ENCODE assay signal across 1 cellular context in the genomic region with DNA sequence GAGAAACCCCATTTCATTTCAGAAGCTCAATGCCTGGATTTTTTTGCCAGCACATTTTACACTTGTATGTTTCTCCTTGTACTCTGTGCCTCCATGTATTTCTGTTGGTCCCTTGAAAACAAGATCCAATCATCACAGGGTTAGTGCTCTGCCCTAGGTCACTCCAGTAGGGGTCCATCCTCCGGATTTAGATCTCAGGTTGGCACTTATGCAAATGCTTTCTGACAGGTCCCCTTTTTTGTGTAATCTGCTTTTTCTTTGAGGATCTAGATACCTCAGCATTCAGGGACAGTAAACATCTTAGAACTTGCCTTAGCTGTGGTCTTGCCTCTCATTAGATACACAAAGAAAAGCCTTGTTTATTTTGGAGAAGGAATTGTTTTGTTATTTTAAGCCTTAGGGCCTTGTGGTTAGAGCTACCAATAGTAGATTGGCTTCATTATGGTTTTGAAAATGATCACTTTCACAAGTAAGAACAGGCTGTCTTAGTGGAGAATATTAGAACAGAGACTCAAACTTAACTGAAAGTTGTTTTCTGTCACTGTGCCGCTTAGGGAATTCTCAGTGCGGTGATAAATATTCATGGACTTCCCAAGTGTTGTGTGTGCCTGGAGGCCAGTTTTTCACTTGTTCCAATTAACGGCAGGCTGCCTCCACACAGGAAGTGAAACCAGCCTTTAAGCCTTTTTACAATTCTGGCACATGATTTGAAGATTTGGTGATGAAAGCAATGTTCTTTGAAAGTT.
A peak's percentile ranks its signal among the peaks of the same experiment; 100 is the strongest.
TF ChIP-seq lines count a peak whose summit lies in the region.

No MANE protein-coding gene starts in this region.

TF ChIP-seq in GM12878, 131 proteins besides CTCF, POLR2A, EP300 and RAD21 (continued from another document and continues in another):
- TF ChIP-seq NKRF (conservative IDR thresholded peaks at IDR 0.05) (no peak), CHD2 (IDR thresholded peaks at IDR 0.05; ENCODE audit: borderline replicate concordance, low read depth, low read length) (peak; percentile 56; the same call in 1 of the 2 replicates), ZNF217 (IDR thresholded peaks at IDR 0.05) (peak; percentile 74; the same call in 1 of the 2 replicates), CREB1 (IDR thresholded peaks at IDR 0.05; ENCODE audit: low read depth) (no peak), CBFB (IDR thresholded peaks at IDR 0.05; ENCODE audit: low read depth) (no peak), HCFC1 (IDR thresholded peaks at IDR 0.05; ENCODE audit: low read length) (no peak), MEF2A (IDR thresholded peaks at IDR 0.05; ENCODE audit: insufficient read depth, low read depth, low read length) (0 out of 2 replicates have a peak, but pooled peaks have one; percentile 15), HDAC2 (IDR thresholded peaks at IDR 0.05) (no peak), IKZF2 (IDR thresholded peaks at IDR 0.05) (peak; percentile 99), POU2F2 (IDR thresholded peaks at IDR 0.05; ENCODE audit: borderline replicate concordance, low read depth, low read length) (peak; percentile 61; the same call in 1 of the 3 replicates), SP1 (IDR thresholded peaks at IDR 0.05; ENCODE audit: low read depth, low read length) (no peak), CUX1 (IDR thresholded peaks at IDR 0.05; ENCODE audit: insufficient replicate concordance, low read depth, low read length) (no peak), SKIL (IDR thresholded peaks at IDR 0.05; ENCODE audit: low read depth, poor library complexity, severe bottlenecking) (peak; percentile 71), PAX8 (IDR thresholded peaks at IDR 0.05) (0 out of 2 replicates have a peak, but pooled peaks have one; percentile 86), RAD51 (IDR thresholded peaks at IDR 0.05) (peak; percentile 64), IKZF1 (conservative IDR thresholded peaks at IDR 0.05) (peak; percentile 98), BCL11A (IDR thresholded peaks at IDR 0.05; ENCODE audit: low read depth, low read length) (peak; percentile 74), TCF3 (IDR thresholded peaks at IDR 0.05; ENCODE audit: borderline replicate concordance, insufficient read depth, low read depth, low read length) (no peak), CEBPB (IDR thresholded peaks at IDR 0.05; ENCODE audit: borderline replicate concordance in 1 of 2, low read depth in 2 of 2, low read length in 2 of 2) (no peak), BMI1 (IDR thresholded peaks at IDR 0.05; ENCODE audit: borderline replicate concordance) (peak; percentile 63; the same call in 1 of the 2 replicates), ATF7 (IDR thresholded peaks at IDR 0.05; ENCODE audit: low read depth) (peak; percentile 49), NBN (IDR thresholded peaks at IDR 0.05) (peak; percentile 70; the same call in 1 of the 2 replicates), TBL1XR1 (IDR thresholded peaks at IDR 0.05; ENCODE audit: low read depth, low read length) (no peak), RELA (IDR thresholded peaks at IDR 0.05; ENCODE audit: borderline replicate concordance, partially characterized antibody) (no peak), SPI1 (IDR thresholded peaks at IDR 0.05; ENCODE audit: borderline replicate concordance, insufficient read depth, low read depth, low read length) (peak; percentile 96), ZBTB4 (CRISPR knock-in tag; IDR thresholded peaks at IDR 0.05) (no peak), DPF2 (IDR thresholded peaks at IDR 0.05) (peak; percentile 89), BHLHE40 (IDR thresholded peaks at IDR 0.05; ENCODE audit: borderline replicate concordance in 1 of 2, low read depth in 2 of 2, low read length in 1 of 2) (peak; percentile 92 to 95), KLF5 (IDR thresholded peaks at IDR 0.05; ENCODE audit: partially characterized antibody) (no peak), ZNF384 (IDR thresholded peaks at IDR 0.05; ENCODE audit: borderline replicate concordance, low read depth, low read length) (peak; percentile 29; the same call in 1 of the 2 replicates), EED (IDR thresholded peaks at IDR 0.05; ENCODE audit: low read depth) (peak; percentile 65), ZNF622 (IDR thresholded peaks at IDR 0.05) (no peak), SIN3A (IDR thresholded peaks at IDR 0.05; ENCODE audit: low read depth, low read length) (no peak), SMAD5 (IDR thresholded peaks at IDR 0.05; ENCODE audit: low read depth) (no peak)
- TF ChIP-seq, protein P1, sequence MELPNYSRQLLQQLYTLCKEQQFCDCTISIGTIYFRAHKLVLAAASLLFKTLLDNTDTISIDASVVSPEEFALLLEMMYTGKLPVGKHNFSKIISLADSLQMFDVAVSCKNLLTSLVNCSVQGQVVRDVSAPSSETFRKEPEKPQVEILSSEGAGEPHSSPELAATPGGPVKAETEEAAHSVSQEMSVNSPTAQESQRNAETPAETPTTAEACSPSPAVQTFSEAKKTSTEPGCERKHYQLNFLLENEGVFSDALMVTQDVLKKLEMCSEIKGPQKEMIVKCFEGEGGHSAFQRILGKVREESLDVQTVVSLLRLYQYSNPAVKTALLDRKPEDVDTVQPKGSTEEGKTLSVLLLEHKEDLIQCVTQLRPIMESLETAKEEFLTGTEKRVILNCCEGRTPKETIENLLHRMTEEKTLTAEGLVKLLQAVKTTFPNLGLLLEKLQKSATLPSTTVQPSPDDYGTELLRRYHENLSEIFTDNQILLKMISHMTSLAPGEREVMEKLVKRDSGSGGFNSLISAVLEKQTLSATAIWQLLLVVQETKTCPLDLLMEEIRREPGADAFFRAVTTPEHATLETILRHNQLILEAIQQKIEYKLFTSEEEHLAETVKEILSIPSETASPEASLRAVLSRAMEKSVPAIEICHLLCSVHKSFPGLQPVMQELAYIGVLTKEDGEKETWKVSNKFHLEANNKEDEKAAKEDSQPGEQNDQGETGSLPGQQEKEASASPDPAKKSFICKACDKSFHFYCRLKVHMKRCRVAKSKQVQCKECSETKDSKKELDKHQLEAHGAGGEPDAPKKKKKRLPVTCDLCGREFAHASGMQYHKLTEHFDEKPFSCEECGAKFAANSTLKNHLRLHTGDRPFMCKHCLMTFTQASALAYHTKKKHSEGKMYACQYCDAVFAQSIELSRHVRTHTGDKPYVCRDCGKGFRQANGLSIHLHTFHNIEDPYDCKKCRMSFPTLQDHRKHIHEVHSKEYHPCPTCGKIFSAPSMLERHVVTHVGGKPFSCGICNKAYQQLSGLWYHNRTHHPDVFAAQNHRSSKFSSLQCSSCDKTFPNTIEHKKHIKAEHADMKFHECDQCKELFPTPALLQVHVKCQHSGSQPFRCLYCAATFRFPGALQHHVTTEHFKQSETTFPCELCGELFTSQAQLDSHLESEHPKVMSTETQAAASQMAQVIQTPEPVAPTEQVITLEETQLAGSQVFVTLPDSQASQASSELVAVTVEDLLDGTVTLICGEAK (IDR thresholded peaks at IDR 0.05; ENCODE audit: borderline replicate concordance): no peak
- TF ChIP-seq, protein P2, sequence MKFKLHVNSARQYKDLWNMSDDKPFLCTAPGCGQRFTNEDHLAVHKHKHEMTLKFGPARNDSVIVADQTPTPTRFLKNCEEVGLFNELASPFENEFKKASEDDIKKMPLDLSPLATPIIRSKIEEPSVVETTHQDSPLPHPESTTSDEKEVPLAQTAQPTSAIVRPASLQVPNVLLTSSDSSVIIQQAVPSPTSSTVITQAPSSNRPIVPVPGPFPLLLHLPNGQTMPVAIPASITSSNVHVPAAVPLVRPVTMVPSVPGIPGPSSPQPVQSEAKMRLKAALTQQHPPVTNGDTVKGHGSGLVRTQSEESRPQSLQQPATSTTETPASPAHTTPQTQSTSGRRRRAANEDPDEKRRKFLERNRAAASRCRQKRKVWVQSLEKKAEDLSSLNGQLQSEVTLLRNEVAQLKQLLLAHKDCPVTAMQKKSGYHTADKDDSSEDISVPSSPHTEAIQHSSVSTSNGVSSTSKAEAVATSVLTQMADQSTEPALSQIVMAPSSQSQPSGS (IDR thresholded peaks at IDR 0.05; ENCODE audit: low read length): 0 out of 2 replicates have a peak, but pooled peaks have one; percentile 28
- TF ChIP-seq, protein P3, sequence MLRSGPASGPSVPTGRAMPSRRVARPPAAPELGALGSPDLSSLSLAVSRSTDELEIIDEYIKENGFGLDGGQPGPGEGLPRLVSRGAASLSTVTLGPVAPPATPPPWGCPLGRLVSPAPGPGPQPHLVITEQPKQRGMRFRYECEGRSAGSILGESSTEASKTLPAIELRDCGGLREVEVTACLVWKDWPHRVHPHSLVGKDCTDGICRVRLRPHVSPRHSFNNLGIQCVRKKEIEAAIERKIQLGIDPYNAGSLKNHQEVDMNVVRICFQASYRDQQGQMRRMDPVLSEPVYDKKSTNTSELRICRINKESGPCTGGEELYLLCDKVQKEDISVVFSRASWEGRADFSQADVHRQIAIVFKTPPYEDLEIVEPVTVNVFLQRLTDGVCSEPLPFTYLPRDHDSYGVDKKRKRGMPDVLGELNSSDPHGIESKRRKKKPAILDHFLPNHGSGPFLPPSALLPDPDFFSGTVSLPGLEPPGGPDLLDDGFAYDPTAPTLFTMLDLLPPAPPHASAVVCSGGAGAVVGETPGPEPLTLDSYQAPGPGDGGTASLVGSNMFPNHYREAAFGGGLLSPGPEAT (IDR thresholded peaks at IDR 0.05; ENCODE audit: low read depth): peak; percentile 96
